8 cellular contexts compared by ENCODE assay signal in the genomic region with DNA sequence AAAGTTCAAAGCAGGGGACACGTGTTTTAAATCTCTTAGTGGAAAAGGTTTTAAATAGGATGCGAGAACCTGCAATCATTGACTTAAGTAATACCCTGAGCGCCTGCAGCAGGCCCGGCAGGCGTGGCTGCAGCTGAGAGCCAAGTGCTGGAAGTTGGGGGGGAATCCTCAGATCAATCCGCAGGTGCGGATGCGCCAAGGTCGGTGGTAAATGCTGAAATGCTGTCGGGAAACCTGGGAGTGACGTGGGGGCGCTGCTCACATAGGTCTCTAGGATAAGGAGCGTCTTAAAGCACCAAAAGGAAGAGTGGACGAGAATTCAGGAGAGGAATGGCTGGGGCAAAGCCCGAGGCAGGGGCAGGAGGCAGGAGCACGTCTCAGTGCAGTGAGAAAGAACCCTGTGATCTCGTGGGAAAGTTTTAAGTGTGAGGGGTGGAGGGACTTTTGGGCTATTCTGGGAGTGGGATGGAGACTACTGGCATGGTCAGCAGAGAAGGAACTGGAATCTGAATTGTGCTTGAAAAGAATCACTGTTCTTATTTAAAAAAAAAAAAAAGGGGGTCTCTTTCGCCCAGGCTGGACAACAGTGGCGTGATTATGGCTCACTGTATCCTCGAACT. TPM values are rescaled to one million over a fixed set of nuclear protein-coding genes. Genes with fewer than 3 reads are reported as not detected.
A peak's percentile ranks its signal among the peaks of the same experiment; 100 is the strongest.
DNase-seq lines count a peak whose midpoint lies in the region; ATAC-seq and TF ChIP-seq lines count a peak whose summit lies in the region.

No MANE protein-coding gene starts in this region.

- TF ChIP-seq CTCF in esophagus muscularis mucosa (IDR thresholded peaks at IDR 0.05) (no peak), neural cell (IDR thresholded peaks at IDR 0.05; ENCODE audit: poor library complexity, severe bottlenecking) (peak; percentile 71), upper lobe of right lung (IDR thresholded peaks at IDR 0.05) (no peak)

- no peak for TF ChIP-seq EP300 in esophagus muscularis mucosa (IDR thresholded peaks at IDR 0.05)
- no peak for TF ChIP-seq EP300 in neural cell (conservative IDR thresholded peaks at IDR 0.05; ENCODE audit: poor library complexity, severe bottlenecking)

- H4K20me1 ChIP-seq in neural cell (ENCODE audit: insufficient read depth) = no peaks in the 10 kb centered on the region

- H3K36me3 ChIP-seq in esophagus muscularis mucosa (no peaks in the 10 kb centered on the region), neural cell (ENCODE audit: insufficient read depth, low read length) (no peaks in the 10 kb centered on the region), upper lobe of right lung (no peaks in the 10 kb centered on the region)

- H3K9me3 ChIP-seq in esophagus muscularis mucosa (no peaks in the 10 kb centered on the region), neural cell (ENCODE audit: low read length) (no peaks in the 10 kb centered on the region), upper lobe of right lung (no peaks in the 10 kb centered on the region)

- peaks cover 27% of the 10 kb centered on the region for H3K79me2 ChIP-seq in neural cell (replicated peaks; ENCODE audit: insufficient read depth, low read length)

- 6% methylated on average over 20 of the region's 20 CpGs for WGBS in esophagus muscularis mucosa

- intact Hi-C loops in esophagus muscularis mucosa (cut with DNase I) (loop anchor here (2.0 kb wide), 1 partner anchor 39 kb away; no protein-coding TSS in a partner anchor), upper lobe of right lung (cut with DNase I) (no loop called here)

- TF ChIP-seq POLR2A in esophagus muscularis mucosa (IDR thresholded peaks at IDR 0.05; ENCODE audit: low read depth) = no peak

- TF ChIP-seq RAD21 in neural cell (conservative IDR thresholded peaks at IDR 0.05) = peak; percentile 60

- no peak for ATAC-seq in upper lobe of right lung
- ATAC-seq in HG02571 (IDR thresholded peaks at IDR 0.05; ENCODE audit: unreplicated experiment) = no peak

- H3F3A ChIP-seq in neural cell (ENCODE audit: insufficient read depth, low read length, poor library complexity, severe bottlenecking) = peaks cover 6% of the 10 kb centered on the region

- DNase-seq in activated CD4-positive, alpha-beta T cell treated with anti-CD3 and anti-CD28 coated beads for 48 hours = peak; percentile 61
- DNase-seq in activated CD4-positive, alpha-beta T cell treated with anti-CD3 and anti-CD28 coated beads for 1 hour = no peak
- DNase-seq in NCI-H146 (lab: John Stamatoyannopoulos, UW) (peak; percentile 87), esophagus muscularis mucosa (ENCODE audit: extremely low spot score) (no peak), upper lobe of right lung (peak; percentile 75)
- DNase-seq in activated CD4-positive, alpha-beta T cell treated with anti-CD3 and anti-CD28 coated beads, Interleukin-2, amount 50 U/mL, for 48 hours = peak; percentile 50 to 64

- H3K9ac ChIP-seq in neural cell (ENCODE audit: low read length) = peak overlapping the region; percentile 65

- no peaks in the 10 kb centered on the region for H3K9me2 ChIP-seq in neural cell (ENCODE audit: insufficient read depth, low read length)

- H2AFZ ChIP-seq in neural cell (ENCODE audit: low read depth, low read length) = peak overlapping the region; percentile 30

- peak overlapping the region; percentile 99 for H3K4me2 ChIP-seq in neural cell (ENCODE audit: low read length)

- H3K4me3 ChIP-seq in esophagus muscularis mucosa = peak overlapping the region; percentile 85 to 99 (median 96)
- peak overlapping the region; percentile 91 for H3K4me3 ChIP-seq in neural cell (ENCODE audit: low read length)
- peak overlapping the region; percentile 80 for H3K4me3 ChIP-seq in upper lobe of right lung

- H3K4me1 ChIP-seq in esophagus muscularis mucosa = peaks cover 23 to 41% (median 35%) of the 10 kb centered on the region in 4 donors
- H3K4me1 ChIP-seq in upper lobe of right lung = peaks cover 27% of the 10 kb centered on the region

- H3K27ac ChIP-seq in esophagus muscularis mucosa (replicated peaks in 1 of 4) = peak overlapping the region; percentile 75 to 85 (median 79)
- H3K27ac ChIP-seq in neural cell (ENCODE audit: low read length) = peak overlapping the region; percentile 36
- H3K27ac ChIP-seq in upper lobe of right lung = peak overlapping the region; percentile 80

- H3K27me3 ChIP-seq in esophagus muscularis mucosa (no peaks in the 10 kb centered on the region), neural cell (ENCODE audit: insufficient read depth, low read depth, low read length) (no peaks in the 10 kb centered on the region), upper lobe of right lung (no peaks in the 10 kb centered on the region)

TF ChIP-seq in neural cell, 6 proteins besides CTCF, POLR2A, EP300 and RAD21:
- TF ChIP-seq TAF1 (IDR thresholded peaks at IDR 0.05; ENCODE audit: low read depth) (no peak), POLR2AphosphoS5 (IDR thresholded peaks at IDR 0.05) (peak; percentile 14), SMC3 (conservative IDR thresholded peaks at IDR 0.05; ENCODE audit: poor library complexity) (peak; percentile 64), EZH2 (IDR thresholded peaks at IDR 0.05; ENCODE audit: borderline replicate concordance, insufficient read depth, low read length, poor library complexity, severe bottlenecking) (no peak), MXI1 (conservative IDR thresholded peaks at IDR 0.05; ENCODE audit: poor library complexity, severe bottlenecking) (peak; percentile 99)
- TF ChIP-seq, protein P1, sequence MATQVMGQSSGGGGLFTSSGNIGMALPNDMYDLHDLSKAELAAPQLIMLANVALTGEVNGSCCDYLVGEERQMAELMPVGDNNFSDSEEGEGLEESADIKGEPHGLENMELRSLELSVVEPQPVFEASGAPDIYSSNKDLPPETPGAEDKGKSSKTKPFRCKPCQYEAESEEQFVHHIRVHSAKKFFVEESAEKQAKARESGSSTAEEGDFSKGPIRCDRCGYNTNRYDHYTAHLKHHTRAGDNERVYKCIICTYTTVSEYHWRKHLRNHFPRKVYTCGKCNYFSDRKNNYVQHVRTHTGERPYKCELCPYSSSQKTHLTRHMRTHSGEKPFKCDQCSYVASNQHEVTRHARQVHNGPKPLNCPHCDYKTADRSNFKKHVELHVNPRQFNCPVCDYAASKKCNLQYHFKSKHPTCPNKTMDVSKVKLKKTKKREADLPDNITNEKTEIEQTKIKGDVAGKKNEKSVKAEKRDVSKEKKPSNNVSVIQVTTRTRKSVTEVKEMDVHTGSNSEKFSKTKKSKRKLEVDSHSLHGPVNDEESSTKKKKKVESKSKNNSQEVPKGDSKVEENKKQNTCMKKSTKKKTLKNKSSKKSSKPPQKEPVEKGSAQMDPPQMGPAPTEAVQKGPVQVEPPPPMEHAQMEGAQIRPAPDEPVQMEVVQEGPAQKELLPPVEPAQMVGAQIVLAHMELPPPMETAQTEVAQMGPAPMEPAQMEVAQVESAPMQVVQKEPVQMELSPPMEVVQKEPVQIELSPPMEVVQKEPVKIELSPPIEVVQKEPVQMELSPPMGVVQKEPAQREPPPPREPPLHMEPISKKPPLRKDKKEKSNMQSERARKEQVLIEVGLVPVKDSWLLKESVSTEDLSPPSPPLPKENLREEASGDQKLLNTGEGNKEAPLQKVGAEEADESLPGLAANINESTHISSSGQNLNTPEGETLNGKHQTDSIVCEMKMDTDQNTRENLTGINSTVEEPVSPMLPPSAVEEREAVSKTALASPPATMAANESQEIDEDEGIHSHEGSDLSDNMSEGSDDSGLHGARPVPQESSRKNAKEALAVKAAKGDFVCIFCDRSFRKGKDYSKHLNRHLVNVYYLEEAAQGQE (IDR thresholded peaks at IDR 0.05; ENCODE audit: borderline replicate concordance) = peak; percentile 32

RNA-seq across cellular contexts. Expression of a gene that starts 0.9 kb away (rescaled TPM):
- total RNA-seq in esophagus muscularis mucosa (1 to 10 TPM; 5.0 to 8.0 (median 6.0) TPM), upper lobe of right lung (4.1 TPM)
- polyA plus RNA-seq in neural cell = 5.4 and 9.1 TPM in 2 replicates
- 13.6 and 15.7 TPM in 2 replicates for polyA minus RNA-seq in neural cell

RNA-seq across cellular contexts. Expression of a gene that starts 36.2 kb away (rescaled TPM):
- total RNA-seq in esophagus muscularis mucosa (1 to 10 TPM; 3.7 to 9.8 (median 6.7) TPM), upper lobe of right lung (6.9 TPM)
- polyA plus RNA-seq in neural cell = 27.8 and 28.6 TPM in 2 replicates
- polyA minus RNA-seq in neural cell = 14.2 and 23.6 TPM in 2 replicates

RNA-seq across cellular contexts. Expression of a gene that starts 43.5 kb away (rescaled TPM):
- total RNA-seq in esophagus muscularis mucosa (1 to 10 TPM; 1.2 to 8.0 (median 2.1) TPM), upper lobe of right lung (6.7 TPM)
- not detected in 2 replicates for polyA plus RNA-seq in neural cell
- polyA minus RNA-seq in neural cell = not detected in 2 replicates

RNA-seq across cellular contexts. Expression of a gene that starts 43.6 kb away (rescaled TPM):
- total RNA-seq in esophagus muscularis mucosa (100 to 1,000 TPM in 3 of 4 donors, 10 to 100 TPM in 1; 95.3 to 277 (median 195) TPM), upper lobe of right lung (13.7 TPM)
- polyA plus RNA-seq in neural cell = 0.82 and 1.4 TPM in 2 replicates
- polyA minus RNA-seq in neural cell = 7.3 and 10.4 TPM in 2 replicates

Comparison
In these comparisons a context has a peak if more than half of its experiments do, and no peak if none do; other contexts are left out.
1. DNase-seq: peak in activated CD4-positive, alpha-beta T cell treated with anti-CD3 and anti-CD28 coated beads for 48 hours (single experiment), NCI-H146 (single experiment), activated CD4-positive, alpha-beta T cell treated with anti-CD3 and anti-CD28 coated beads, Interleukin-2, amount 50 U/mL, for 48 hours (2 of 2) and upper lobe of right lung (single experiment); none in activated CD4-positive, alpha-beta T cell treated with anti-CD3 and anti-CD28 coated beads for 1 hour (single experiment) and esophagus muscularis mucosa (single experiment).
2. Peak in every context shown above with its lines, with median percentiles within 50 percentile points of each other: H3K27ac ChIP-seq and H3K4me3 ChIP-seq.